In genomic region chr18:1039421-1039820, GRCh38 we compare ENCODE assay signal across 25 cellular contexts.
"Had no signal": no experiment of that assay in that cellular context is flagged by ENCODE, and none has a peak within 500 bp of the region (broad histone marks: within the 10 kb centered on the region; RNA-seq: fewer than 3 reads in every experiment).

No MANE protein-coding gene starts in this region.

- DNase-seq: colonic mucosa; cortex of kidney; dermis blood vessel endothelial cell; dorsolateral prefrontal cortex; effector CD4-positive, alpha-beta T cell; effector CD8-positive, alpha-beta T cell; effector memory CD4-positive, alpha-beta T cell; effector memory CD8-positive, alpha-beta T cell; endodermal cell; erythroblast; esophagus squamous epithelium; foreskin fibroblast; foreskin keratinocyte; foreskin melanocyte; gastrocnemius medialis; glutamatergic neuron; head of caudate nucleus; heart left ventricle; heart right ventricle had no signal

- H3K36me3 ChIP-seq: colonic mucosa, esophagus muscularis mucosa, esophagus squamous epithelium, gastrocnemius medialis, gastroesophageal sphincter, heart left ventricle, heart right ventricle had no signal

- H3K4me1 Mint-ChIP-seq: endodermal cell had no signal

- ATAC-seq: effector memory CD8-positive, alpha-beta T cell; esophagus mucosa; foreskin keratinocyte; gastrocnemius medialis; gastroesophageal sphincter; heart left ventricle; heart right ventricle had no signal

- H3K9me3 ChIP-seq: colonic mucosa, esophagus muscularis mucosa, esophagus squamous epithelium, gastrocnemius medialis, gastroesophageal sphincter had no signal

- H3K27me3 Mint-ChIP-seq: dendritic cell treated with granulocyte-macrophage colony-stimulating factor and Interleukin-4, amounts not matched to agents 40 ng/mL and 50 ng/mL, for 4 days had no signal

- H3K27ac Mint-ChIP-seq: dendritic cell treated with granulocyte-macrophage colony-stimulating factor and Interleukin-4, amounts not matched to agents 40 ng/mL and 50 ng/mL, for 4 days; effector memory CD8-positive, alpha-beta T cell; endodermal cell had no signal

- H3K27me3 ChIP-seq: colonic mucosa, dorsolateral prefrontal cortex, esophagus muscularis mucosa, esophagus squamous epithelium, foreskin keratinocyte, gastrocnemius medialis, heart left ventricle, heart right ventricle had no signal

- H3K4me3 Mint-ChIP-seq: dendritic cell treated with granulocyte-macrophage colony-stimulating factor and Interleukin-4, amounts not matched to agents 40 ng/mL and 50 ng/mL, for 4 days; effector memory CD8-positive, alpha-beta T cell; endodermal cell had no signal

- H3K27ac ChIP-seq: colonic mucosa, coronary artery, dorsolateral prefrontal cortex, epithelial cell of prostate, esophagus muscularis mucosa, esophagus squamous epithelium, foreskin keratinocyte, gastrocnemius medialis, gastroesophageal sphincter, heart left ventricle, heart right ventricle had no signal

- H3K4me1 ChIP-seq: colonic mucosa, esophagus muscularis mucosa, esophagus squamous epithelium, foreskin keratinocyte, gastrocnemius medialis, gastroesophageal sphincter, heart left ventricle, heart right ventricle had no signal

- H3K4me3 ChIP-seq: colonic mucosa, coronary artery, dorsolateral prefrontal cortex, esophagus muscularis mucosa, esophagus squamous epithelium, gastrocnemius medialis, gastroesophageal sphincter, heart left ventricle, heart right ventricle had no signal
